ENCODE assay signal across 1 cellular context in the genomic region with DNA sequence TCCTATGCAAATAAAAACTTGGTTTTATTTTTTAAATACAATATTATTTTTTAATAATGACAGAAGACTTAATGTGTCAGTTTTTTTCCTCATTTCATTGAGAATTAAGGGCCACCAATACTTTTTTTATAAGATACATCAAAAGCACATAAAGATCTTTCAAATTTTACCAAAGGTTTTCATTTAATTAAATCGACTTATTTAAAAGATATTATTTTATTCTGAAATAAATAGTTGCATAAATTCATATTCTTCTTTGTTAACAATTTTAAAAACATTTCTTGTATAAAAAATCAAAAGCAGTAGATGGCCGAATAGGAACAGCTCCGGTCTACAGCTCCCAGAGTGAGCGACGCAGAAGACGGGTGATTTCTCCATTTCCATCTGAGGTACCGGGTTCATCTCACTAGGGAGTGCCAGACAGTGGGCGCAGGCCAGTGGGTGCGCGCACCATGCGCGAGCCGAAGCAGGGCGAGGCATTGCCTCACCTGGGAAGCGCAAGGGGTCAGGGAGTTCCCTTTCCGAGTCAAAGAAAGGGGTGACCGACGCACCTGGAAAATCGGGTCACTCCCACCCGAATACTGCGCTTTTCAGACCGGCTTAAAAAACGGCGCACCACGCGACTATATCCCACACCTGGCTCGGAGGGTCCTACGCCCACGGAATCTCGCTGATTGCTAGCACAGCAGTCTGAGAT.
A peak's percentile ranks its signal among the peaks of the same experiment; 100 is the strongest.
TF ChIP-seq lines count a peak whose summit lies in the region.

No MANE protein-coding gene starts in this region.

TF ChIP-seq in WTC11, 78 proteins besides CTCF, POLR2A, EP300 and RAD21:
- peak; percentile 91 for TF ChIP-seq HMGA2 (CRISPR knock-in tag; IDR thresholded peaks at IDR 0.05)
